17 cellular contexts compared by ENCODE assay signal in the genomic region with DNA sequence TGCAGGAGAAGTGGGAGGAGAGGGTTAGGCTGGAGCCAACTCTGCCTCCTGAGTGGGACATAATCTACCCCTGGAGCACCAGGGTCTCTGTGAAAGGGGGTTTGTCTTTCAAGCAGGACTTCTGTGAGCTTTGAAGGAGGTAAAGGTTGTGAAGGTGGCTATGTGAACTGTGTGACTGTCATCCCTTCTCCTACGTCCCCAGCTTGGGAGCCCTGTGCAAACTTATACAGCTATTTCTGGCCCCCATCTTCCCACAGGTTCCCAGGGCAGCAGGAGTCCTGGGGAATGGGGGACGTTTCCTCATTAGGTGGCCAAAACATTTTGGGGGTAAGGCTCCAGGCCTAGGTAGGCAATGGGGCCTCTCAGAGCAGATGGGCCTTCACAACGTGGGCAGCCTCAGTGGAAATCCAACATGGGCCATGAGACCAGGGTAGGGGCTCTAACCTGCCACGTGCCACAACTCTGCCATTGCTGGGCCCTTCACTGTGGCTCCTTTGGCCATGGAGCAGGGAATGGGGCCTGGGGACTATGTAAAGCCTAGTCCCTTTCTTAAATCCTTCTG. TPM values are rescaled to one million over a fixed set of nuclear protein-coding genes. Genes with fewer than 3 reads are reported as not detected.
A peak's percentile ranks its signal among the peaks of the same experiment; 100 is the strongest.
DNase-seq lines count a peak whose midpoint lies in the region; ATAC-seq and TF ChIP-seq lines count a peak whose summit lies in the region.
"Had no signal": no experiment of that assay in that cellular context is flagged by ENCODE, and none has a peak within 500 bp of the region (broad histone marks: within the 10 kb centered on the region; RNA-seq: fewer than 3 reads in every experiment).

No MANE protein-coding gene starts in this region.

- DNase-seq in activated naive CD8-positive, alpha-beta T cell treated with anti-CD3 and anti-CD28 coated beads, Interleukin-2, amount 50 U/mL, for 24 hours = no peak
- peak; percentile 4 for DNase-seq in activated naive CD4-positive, alpha-beta T cell treated with anti-CD3 and anti-CD28 coated beads, Interleukin-2, amount 50 U/mL, for 16 hours
- DNase-seq in mesenteric fat pad (ENCODE audit: low spot score) (peak; percentile 47), upper lobe of right lung (peak; percentile 38), tibial nerve (ENCODE audit: low spot score in 2 of 2) (no peak), H4 (ENCODE audit: low spot score) (no peak)
- DNase-seq: Calu3, dermis blood vessel endothelial cell, esophagus squamous epithelium, GDM1, NCI-H1436, NCI-H446 treated with DMSO at 0.1 percent for 48 hours, psoas muscle had no signal

- intact Hi-C loops in upper lobe of right lung (cut with DNase I) = no loop called here

- H3K27me3 Mint-ChIP-seq in activated naive CD8-positive, alpha-beta T cell = peaks cover 2% of the 10 kb centered on the region
- H3K27me3 Mint-ChIP-seq in activated naive CD8-positive, alpha-beta T cell treated with anti-CD3 and anti-CD28 coated beads, Interleukin-2, amount 50 U/mL, for 24 hours = peaks cover 6% of the 10 kb centered on the region

- no peak for TF ChIP-seq EP300 in tibial nerve (IDR thresholded peaks at IDR 0.05)

- no peak for TF ChIP-seq POLR2A in tibial nerve (IDR thresholded peaks at IDR 0.05)

- H3K36me3 ChIP-seq in upper lobe of right lung = no peaks in the 10 kb centered on the region
- no peaks in the 10 kb centered on the region for H3K36me3 ChIP-seq in tibial nerve
- H3K36me3 ChIP-seq: esophagus squamous epithelium had no signal

- TF ChIP-seq CTCF in upper lobe of right lung (IDR thresholded peaks at IDR 0.05) = no peak
- TF ChIP-seq CTCF in tibial nerve (IDR thresholded peaks at IDR 0.05) = no peak

- peak overlapping the region; percentile 66 for H3K27ac Mint-ChIP-seq in activated naive CD8-positive, alpha-beta T cell
- no peak overlapping the region for H3K27ac Mint-ChIP-seq in activated naive CD8-positive, alpha-beta T cell treated with anti-CD3 and anti-CD28 coated beads, Interleukin-2, amount 50 U/mL, for 24 hours

- no peaks in the 10 kb centered on the region for H3K9me3 Mint-ChIP-seq in activated naive CD8-positive, alpha-beta T cell (ENCODE audit: low read depth)
- no peaks in the 10 kb centered on the region for H3K9me3 Mint-ChIP-seq in activated naive CD8-positive, alpha-beta T cell treated with anti-CD3 and anti-CD28 coated beads, Interleukin-2, amount 50 U/mL, for 24 hours

- WGBS in tibial nerve, 2 donors = 81 to 94% methylated on average over 4 of the region's 4 CpGs

- H3K27me3 ChIP-seq in upper lobe of right lung (no peaks in the 10 kb centered on the region), tibial nerve (peaks cover 0 to 24% of the 10 kb centered on the region in 2 donors)

- H3K4me3 ChIP-seq in upper lobe of right lung (no peak overlapping the region), tibial nerve (no peak overlapping the region)
- H3K4me3 ChIP-seq: esophagus squamous epithelium, psoas muscle, SK-N-MC had no signal

- H3K27ac ChIP-seq in upper lobe of right lung (peak overlapping the region; percentile 76), tibial nerve (peak overlapping the region in 1 of 4 donors; percentile 62)
- H3K27ac ChIP-seq: psoas muscle, SK-N-MC had no signal

- H3K9me3 ChIP-seq in upper lobe of right lung = no peaks in the 10 kb centered on the region
- no peaks in the 10 kb centered on the region for H3K9me3 ChIP-seq in tibial nerve
- H3K9me3 ChIP-seq: esophagus squamous epithelium, psoas muscle had no signal

- no peak for ATAC-seq in activated naive CD8-positive, alpha-beta T cell treated with anti-CD3 and anti-CD28 coated beads, Interleukin-2, amount 50 U/mL, for 24 hours
- ATAC-seq in upper lobe of right lung (no peak), HG03469 (IDR thresholded peaks at IDR 0.05; ENCODE audit: unreplicated experiment) (no peak)
- ATAC-seq: psoas muscle had no signal

- H3K36me3 Mint-ChIP-seq in activated naive CD8-positive, alpha-beta T cell = no peaks in the 10 kb centered on the region
- no peaks in the 10 kb centered on the region for H3K36me3 Mint-ChIP-seq in activated naive CD8-positive, alpha-beta T cell treated with anti-CD3 and anti-CD28 coated beads, Interleukin-2, amount 50 U/mL, for 24 hours (ENCODE audit: low read depth)

- H3K4me1 ChIP-seq in upper lobe of right lung (peaks cover 32% of the 10 kb centered on the region), tibial nerve (peaks cover 0 to 26% (median 14%) of the 10 kb centered on the region in 4 donors)

- peaks cover 74% of the 10 kb centered on the region for H3K4me1 Mint-ChIP-seq in activated naive CD8-positive, alpha-beta T cell (ENCODE audit: low read depth)
- H3K4me1 Mint-ChIP-seq in activated naive CD8-positive, alpha-beta T cell treated with anti-CD3 and anti-CD28 coated beads, Interleukin-2, amount 50 U/mL, for 24 hours = peaks cover 38% of the 10 kb centered on the region

- no peak overlapping the region for H3K4me3 Mint-ChIP-seq in activated naive CD8-positive, alpha-beta T cell
- no peak overlapping the region for H3K4me3 Mint-ChIP-seq in activated naive CD8-positive, alpha-beta T cell treated with anti-CD3 and anti-CD28 coated beads, Interleukin-2, amount 50 U/mL, for 24 hours

RNA-seq across cellular contexts. Expression of gene VIPR1, which starts 3.5 kb away (rescaled TPM):
- total RNA-seq in mesenteric fat pad (2.4 TPM), upper lobe of right lung (184 TPM), tibial nerve (10 to 100 TPM in 2 of 4 donors, 1 to 10 TPM in 2; 2.4 to 17.3 (median 10.4) TPM)
- total RNA-seq in H4 (2014; rRNA removed; shearing (Covaris generic)) = not detected in 2 replicates
- total RNA-seq: LHCN-M2 had no signal

Comparison
In these comparisons a context has a peak if more than half of its experiments do, and no peak if none do; other contexts are left out.
1. DNase-seq: peak in activated naive CD4-positive, alpha-beta T cell treated with anti-CD3 and anti-CD28 coated beads, Interleukin-2, amount 50 U/mL, for 16 hours (single experiment), mesenteric fat pad (single experiment) and upper lobe of right lung (single experiment); none in activated naive CD8-positive, alpha-beta T cell treated with anti-CD3 and anti-CD28 coated beads, Interleukin-2, amount 50 U/mL, for 24 hours (single experiment), tibial nerve (0 of 2) and H4 (single experiment).
2. RNA of gene VIPR1, which starts 3.5 kb away (total RNA-seq): 184 TPM in upper lobe of right lung (single experiment); 2.4 to 17.3 TPM in tibial nerve, 2.4 TPM in mesenteric fat pad (single experiment) and not detected in H4; every median in the first group is over 10 times any median in the second.